Comparison of ENCODE assay signal across 9 cellular contexts in genomic region chr17:81241648-81242420, GRCh38. TPM values are rescaled to one million over a fixed set of nuclear protein-coding genes. Genes with fewer than 3 reads are reported as not detected.
DNase-seq lines count a peak whose midpoint lies in the region; ATAC-seq, FAIRE-seq and TF ChIP-seq lines count a peak whose summit lies in the region.
"Had no signal": no experiment of that assay in that cellular context is flagged by ENCODE, and none has a peak within 500 bp of the region (broad histone marks: within the 10 kb centered on the region; RNA-seq: fewer than 3 reads in every experiment).

No MANE protein-coding gene starts in this region.

- H3K36me3 ChIP-seq in pancreas: no peaks in the 10 kb centered on the region

- peak; percentile 28 for DNase-seq in SKM-1 treated with dmso at 0.1 percent for 144 hours (lab: John Stamatoyannopoulos, UW; ENCODE audit: unreplicated experiment)
- no peak for DNase-seq in SKM-1 (lab: John Stamatoyannopoulos, UW; ENCODE audit: unreplicated experiment)
- peak; percentile 67 for DNase-seq in NCI-H2227 (lab: John Stamatoyannopoulos, UW; ENCODE audit: unreplicated experiment)
- DNase-seq in activated T-cell treated with anti-CD3 and anti-CD28 coated beads for 24 hours (ENCODE audit: low read depth): peak; percentile 43
- no peak for DNase-seq in epithelial cell of proximal tubule (ENCODE audit: low read depth)
- peak in 4 of 6 donors; percentile 43 to 83 (median 73) for DNase-seq in pancreas

- H3K27ac ChIP-seq in pancreas: no peak overlapping the region

- TF ChIP-seq CTCF in epithelial cell of proximal tubule (conservative IDR thresholded peaks at IDR 0.05; ENCODE audit: low read depth, low read length): peak; percentile 73
- peak; percentile 44 to 57 (median 50) for TF ChIP-seq CTCF in pancreas (IDR thresholded peaks at IDR 0.05)

- H3K4me1 ChIP-seq in pancreas: peaks cover 0 to 10% (median 7%) of the 10 kb centered on the region in 3 donors

- intact Hi-C loops in pancreas (cut with DNase I): no loop called here

- FAIRE-seq in pancreas (lab: Jason Lieb, UNC): no peak

- no peaks in the 10 kb centered on the region for H3K27me3 ChIP-seq in pancreas

- H3K9me3 ChIP-seq in pancreas: no peaks in the 10 kb centered on the region

- ATAC-seq in pancreas (peak in 1 of 4 donors; percentile 13), GM19324 (IDR thresholded peaks at IDR 0.05; ENCODE audit: low FRiP score, unreplicated experiment) (no peak), GM18907 (IDR thresholded peaks at IDR 0.05; ENCODE audit: unreplicated experiment) (no peak)
- ATAC-seq: left colon had no signal

- H3K4me3 ChIP-seq in epithelial cell of proximal tubule (ENCODE audit: low read depth, low read length): no peak overlapping the region
- H3K4me3 ChIP-seq in pancreas: no peak overlapping the region

- WGBS in pancreas, 2 donors: 43 to 49% methylated on average over 23 to 26 of the region's 26 CpGs

RNA-seq across cellular contexts. Expression of gene NDUFAF8, which starts 2.7 kb away (rescaled TPM):
- total RNA-seq in epithelial cell of proximal tubule (51.9 and 72.3 TPM in 2 replicates), pancreas (10 to 100 TPM; 17.5 to 26.3 (median 20.0) TPM)
- polyA plus RNA-seq in pancreas: 10 to 100 TPM; 29.2 to 34.1 TPM

RNA-seq across cellular contexts. Expression of gene TEPSIN, which starts 3.0 kb away (rescaled TPM):
- total RNA-seq in epithelial cell of proximal tubule (24.2 and 37.3 TPM in 2 replicates), pancreas (10 to 100 TPM; 13.8 to 30.7 (median 16.1) TPM)
- polyA plus RNA-seq in pancreas: 10 to 100 TPM; 54.4 to 98.5 TPM

RNA-seq across cellular contexts. Expression of gene CEP131, which starts 19.1 kb away (rescaled TPM):
- total RNA-seq in epithelial cell of proximal tubule (22.0 and 28.7 TPM in 2 replicates), pancreas (1 to 10 TPM; 3.4 to 6.9 (median 4.1) TPM)
- 10 to 100 TPM; 22.5 to 22.8 TPM for polyA plus RNA-seq in pancreas

RNA-seq across cellular contexts. Expression of gene SLC38A10, which starts 53.3 kb away (rescaled TPM):
- 67.1 and 71.6 TPM in 2 replicates for total RNA-seq in epithelial cell of proximal tubule
- 100 to 1,000 TPM in 1 of 6 donors, 10 to 100 TPM in 5; 72.8 to 119 (median 95.7) TPM for total RNA-seq in pancreas
- polyA plus RNA-seq in pancreas: 100 to 1,000 TPM; 138 to 190 TPM

Comparison
In these comparisons a context has a peak if more than half of its experiments do, and no peak if none do; other contexts are left out.
1. DNase-seq: peak in SKM-1 treated with dmso at 0.1 percent for 144 hours (single experiment), NCI-H2227 (single experiment), activated T-cell treated with anti-CD3 and anti-CD28 coated beads for 24 hours (single experiment) and pancreas (4 of 6); none in SKM-1 (single experiment) and epithelial cell of proximal tubule (single experiment).